In the genomic region with DNA sequence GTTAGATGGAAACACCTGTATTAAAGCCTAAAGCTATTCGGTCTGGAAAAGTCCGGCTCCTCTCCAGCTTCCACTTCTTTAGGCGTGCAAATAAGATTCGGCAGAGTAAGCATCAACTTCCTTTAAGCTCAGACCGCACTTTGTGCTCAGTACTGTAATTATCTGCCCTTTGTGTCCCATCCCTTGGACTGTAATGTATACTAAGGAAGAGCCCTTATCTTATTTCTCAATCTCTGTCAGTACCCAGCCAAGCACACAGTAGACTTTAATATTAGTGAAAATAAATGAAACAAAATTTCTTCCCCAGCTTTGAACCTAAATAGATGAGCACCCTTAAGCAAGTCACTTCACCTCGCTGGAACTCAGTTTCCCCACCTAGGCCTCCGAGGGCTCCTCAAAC, we compare ENCODE assay signal across 8 cellular contexts. TPM values are rescaled to one million over a fixed set of nuclear protein-coding genes. Genes with fewer than 3 reads are reported as not detected.
DNase-seq lines count a peak whose midpoint lies in the region; ATAC-seq and TF ChIP-seq lines count a peak whose summit lies in the region.

No MANE protein-coding gene starts in this region.

- peaks cover 4% of the 10 kb centered on the region for H3K36me3 Mint-ChIP-seq in nephron progenitor cell (ENCODE audit: low read depth)

- TF ChIP-seq EP300 in esophagus muscularis mucosa (IDR thresholded peaks at IDR 0.05): no peak

- peaks cover 8 to 47% (median 42%) of the 10 kb centered on the region in 4 donors for H3K4me1 ChIP-seq in esophagus muscularis mucosa

- H3K4me3 Mint-ChIP-seq in nephron progenitor cell: peak overlapping the region; percentile 92

- H3K27me3 ChIP-seq in esophagus muscularis mucosa: no peaks in the 10 kb centered on the region

- TF ChIP-seq CTCF in esophagus muscularis mucosa (IDR thresholded peaks at IDR 0.05) (no peak), nephron progenitor cell (IDR thresholded peaks at IDR 0.05) (no peak)

- H3K36me3 ChIP-seq in SK-N-MC (ENCODE audit: insufficient read depth, low read length): no peaks in the 10 kb centered on the region
- H3K36me3 ChIP-seq in esophagus muscularis mucosa: no peaks in the 10 kb centered on the region

- intact Hi-C loops in esophagus muscularis mucosa (cut with DNase I): loop anchor here (5.0 kb wide), 1 partner anchor 47 kb away; a partner anchor contains a TSS

- peaks cover 20% of the 10 kb centered on the region for H3K4me1 Mint-ChIP-seq in nephron progenitor cell

- peaks cover 8% of the 10 kb centered on the region for H3K27me3 Mint-ChIP-seq in nephron progenitor cell (ENCODE audit: low read depth, poor library complexity)

- H3K4me3 ChIP-seq in SK-N-MC (peak overlapping the region; percentile 98), esophagus muscularis mucosa (peak overlapping the region; percentile 62 to 79 (median 74))

- peaks cover 14% of the 10 kb centered on the region for H3K9me3 Mint-ChIP-seq in nephron progenitor cell

- WGBS in esophagus muscularis mucosa: 18% methylated on average over 7 of the region's 7 CpGs

- H3K9me3 ChIP-seq in SK-N-MC (ENCODE audit: low read depth, low read length): no peaks in the 10 kb centered on the region
- H3K9me3 ChIP-seq in esophagus muscularis mucosa: no peaks in the 10 kb centered on the region

- no peak for TF ChIP-seq POLR2A in esophagus muscularis mucosa (IDR thresholded peaks at IDR 0.05; ENCODE audit: low read depth)

- ATAC-seq in GM18499 (IDR thresholded peaks at IDR 0.05; ENCODE audit: insufficient read depth, unreplicated experiment) (peak; percentile 6), HG02884 (IDR thresholded peaks at IDR 0.05; ENCODE audit: unreplicated experiment) (peak; percentile 14), GM18870 (IDR thresholded peaks at IDR 0.05; ENCODE audit: unreplicated experiment) (no peak)

- no peak for DNase-seq in SK-N-MC (ENCODE audit: low read depth, low spot score)
- DNase-seq in esophagus muscularis mucosa (ENCODE audit: extremely low spot score): no peak
- no peak for DNase-seq in nephron progenitor cell
- no peak for DNase-seq in NCI-H2107 (lab: John Stamatoyannopoulos, UW)
- DNase-seq in activated CD4-positive, alpha-beta T cell treated with anti-CD3 and anti-CD28 coated beads for 48 hours: no peak

- H3K27ac ChIP-seq in SK-N-MC (peak overlapping the region; percentile 42; the same call in 1 of the 2 replicates), esophagus muscularis mucosa (replicated peaks in 1 of 4) (peak overlapping the region; percentile 77 to 89 (median 82))

- H3K9ac ChIP-seq in SK-N-MC (ENCODE audit: insufficient read length): peak overlapping the region; percentile 79

- H3K27ac Mint-ChIP-seq in nephron progenitor cell: no peak overlapping the region

RNA-seq across cellular contexts. Expression of a gene that starts 0.5 kb away (rescaled TPM):
- total RNA-seq in esophagus muscularis mucosa: 10 to 100 TPM in 1 of 4 donors, 1 to 10 TPM in 3; 6.5 to 10.1 (median 8.2) TPM

RNA-seq across cellular contexts. Expression of a gene that starts 26.6 kb away (rescaled TPM):
- 10 to 100 TPM in 1 of 4 donors, 1 to 10 TPM in 3; 4.8 to 11.2 (median 7.8) TPM for total RNA-seq in esophagus muscularis mucosa

RNA-seq across cellular contexts. Expression of a gene that starts 26.9 kb away (rescaled TPM):
- 10 to 100 TPM; 16.5 to 25.9 (median 21.7) TPM for total RNA-seq in esophagus muscularis mucosa

RNA-seq across cellular contexts. Expression of a gene that starts 47.5 kb away (rescaled TPM):
- 10 to 100 TPM; 38.5 to 52.5 (median 48.6) TPM for total RNA-seq in esophagus muscularis mucosa
